In genomic region chrX:152923599-152923998, GRCh38 we compare ENCODE assay signal across 17 cellular contexts. TPM values are rescaled to one million over a fixed set of nuclear protein-coding genes. Genes with fewer than 3 reads are reported as not detected.
A peak's percentile ranks its signal among the peaks of the same experiment; 100 is the strongest.
DNase-seq lines count a peak whose midpoint lies in the region; ATAC-seq and TF ChIP-seq lines count a peak whose summit lies in the region.
"Had no signal": no experiment of that assay in that cellular context is flagged by ENCODE, and none has a peak within 500 bp of the region (broad histone marks: within the 10 kb centered on the region; RNA-seq: fewer than 3 reads in every experiment).

No MANE protein-coding gene starts in this region.

- H3K36me3 ChIP-seq in CD8-positive, alpha-beta T cell (ENCODE audit: insufficient read depth, low read length), result no peaks in the 10 kb centered on the region
- H3K36me3 ChIP-seq in hepatocyte (replicated peaks; ENCODE audit: insufficient read depth, low read depth), result no peaks in the 10 kb centered on the region

- H3K9me3 ChIP-seq in CD8-positive, alpha-beta T cell (ENCODE audit: low read length), result no peaks in the 10 kb centered on the region
- no peaks in the 10 kb centered on the region for H3K9me3 ChIP-seq in hepatocyte (ENCODE audit: low read depth)

- H3K27ac Mint-ChIP-seq in activated CD4-positive, alpha-beta T cell treated with anti-CD3 and anti-CD28 coated beads, Interleukin-2, amount 10 ng/mL, durations not matched to agents 7 days and 5 days, result peak overlapping the region; percentile 22
- H3K27ac Mint-ChIP-seq in activated CD4-positive, alpha-beta T cell treated with anti-CD3 and anti-CD28 coated beads for 36 hours, result no peak overlapping the region
- no peak overlapping the region for H3K27ac Mint-ChIP-seq in CD8-positive, alpha-beta T cell
- peak overlapping the region in 4 of 10 donors; percentile 18 to 53 (median 30) for H3K27ac Mint-ChIP-seq in naive thymus-derived CD8-positive, alpha-beta T cell
- H3K27ac Mint-ChIP-seq: CD4-positive, alpha-beta T cell; H9; IgD-negative memory B cell had no signal

- ATAC-seq in activated CD4-positive, alpha-beta T cell treated with anti-CD3 and anti-CD28 coated beads for 36 hours, result no peak
- peak; percentile 32 for ATAC-seq in CD8-positive, alpha-beta T cell
- ATAC-seq in naive thymus-derived CD8-positive, alpha-beta T cell, result peak; percentile 59 to 70
- ATAC-seq: GM12878, HepG2 had no signal

- H3K4me3 Mint-ChIP-seq in activated CD4-positive, alpha-beta T cell treated with anti-CD3 and anti-CD28 coated beads, Interleukin-2, amount 10 ng/mL, durations not matched to agents 7 days and 5 days, result no peak overlapping the region
- no peak overlapping the region for H3K4me3 Mint-ChIP-seq in activated CD4-positive, alpha-beta T cell treated with anti-CD3 and anti-CD28 coated beads for 36 hours
- no peak overlapping the region for H3K4me3 Mint-ChIP-seq in CD8-positive, alpha-beta T cell
- H3K4me3 Mint-ChIP-seq in naive thymus-derived CD8-positive, alpha-beta T cell, result peak overlapping the region in 5 of 10 donors; percentile 13 to 49 (median 34)
- H3K4me3 Mint-ChIP-seq: CD4-positive, alpha-beta T cell; H9; IgD-negative memory B cell had no signal

- intact Hi-C loops in activated CD4-positive, alpha-beta T cell treated with anti-CD3 and anti-CD28 coated beads for 36 hours (cut with DNase I, micrococcal nuclease), result loop anchor here in 1 of 2 experiments (10.0 kb wide), 1 partner anchor 289 kb away; the partner anchor contains the start of gene GABRQ
- intact Hi-C loops in CD8-positive, alpha-beta T cell (cut with DNase I, micrococcal nuclease), result loop anchor here in 1 of 2 experiments (10.0 kb wide), 1 partner anchor 1169 kb away; no protein-coding TSS in a partner anchor

- no peak overlapping the region for H3K4me3 ChIP-seq in CD8-positive, alpha-beta T cell (ENCODE audit: low read depth, low read length)
- H3K4me3 ChIP-seq in Jurkat, Clone E6-1 (ENCODE audit: low read length), result no peak overlapping the region
- H3K4me3 ChIP-seq in hepatocyte, result no peak overlapping the region
- H3K4me3 ChIP-seq: GM12878 had no signal

- H3K27me3 ChIP-seq in CD8-positive, alpha-beta T cell (ENCODE audit: insufficient read depth, low read length), result no peaks in the 10 kb centered on the region
- H3K27me3 ChIP-seq in hepatocyte, result no peaks in the 10 kb centered on the region

- CTCF ChIA-PET in activated CD4-positive, alpha-beta T cell treated with anti-CD3 and anti-CD28 coated beads, Interleukin-2, amount 10 ng/mL, durations not matched to agents 7 days and 5 days (lab: Charles Lee), result interaction anchor here (0.6 to 2.8 kb wide), 3 partner anchors 9 to 18 kb away, joined by 3 to 10 read pairs (median 3); no protein-coding TSS in a partner anchor
- CTCF ChIA-PET in activated CD4-positive, alpha-beta T cell treated with anti-CD3 and anti-CD28 coated beads for 36 hours (lab: Charles Lee), result interaction anchor here (0.6 to 0.9 kb wide), 3 partner anchors 11 to 476 kb away, joined by 3 read pairs; no protein-coding TSS in a partner anchor
- CTCF ChIA-PET in CD8-positive, alpha-beta T cell (lab: Charles Lee), result interaction anchor here (1.0 to 1.2 kb wide), 2 partner anchors 10 to 18 kb away, joined by 3 to 4 read pairs; no protein-coding TSS in a partner anchor

- H4K20me1 ChIP-seq in hepatocyte (ENCODE audit: insufficient read depth, poor library complexity, severe bottlenecking), result no peaks in the 10 kb centered on the region

- H3K27ac ChIP-seq in CD8-positive, alpha-beta T cell (ENCODE audit: low read depth, low read length), result no peak overlapping the region
- no peak overlapping the region for H3K27ac ChIP-seq in hepatocyte
- H3K27ac ChIP-seq: C4-2B had no signal

- no peaks in the 10 kb centered on the region for H3K9me3 Mint-ChIP-seq in activated CD4-positive, alpha-beta T cell treated with anti-CD3 and anti-CD28 coated beads, Interleukin-2, amount 10 ng/mL, durations not matched to agents 7 days and 5 days
- H3K9me3 Mint-ChIP-seq in activated CD4-positive, alpha-beta T cell treated with anti-CD3 and anti-CD28 coated beads for 36 hours (ENCODE audit: low read depth), result no peaks in the 10 kb centered on the region
- H3K9me3 Mint-ChIP-seq in CD8-positive, alpha-beta T cell, result no peaks in the 10 kb centered on the region
- no peaks in the 10 kb centered on the region for H3K9me3 Mint-ChIP-seq in naive thymus-derived CD8-positive, alpha-beta T cell
- H3K9me3 Mint-ChIP-seq: CD4-positive, alpha-beta T cell; IgD-negative memory B cell had no signal

- H3K36me3 Mint-ChIP-seq in activated CD4-positive, alpha-beta T cell treated with anti-CD3 and anti-CD28 coated beads, Interleukin-2, amount 10 ng/mL, durations not matched to agents 7 days and 5 days (ENCODE audit: low read depth), result no peaks in the 10 kb centered on the region
- no peaks in the 10 kb centered on the region for H3K36me3 Mint-ChIP-seq in activated CD4-positive, alpha-beta T cell treated with anti-CD3 and anti-CD28 coated beads for 36 hours (ENCODE audit: low read depth)
- no peaks in the 10 kb centered on the region for H3K36me3 Mint-ChIP-seq in CD8-positive, alpha-beta T cell
- H3K36me3 Mint-ChIP-seq in naive thymus-derived CD8-positive, alpha-beta T cell, result no peaks in the 10 kb centered on the region
- H3K36me3 Mint-ChIP-seq: IgD-negative memory B cell had no signal

- no peak overlapping the region for H3K4me2 ChIP-seq in hepatocyte

- no peaks in the 10 kb centered on the region for H3K9me2 ChIP-seq in hepatocyte (replicated peaks; ENCODE audit: insufficient read depth)

- no peaks in the 10 kb centered on the region for H3K79me2 ChIP-seq in hepatocyte

- H3K27me3 Mint-ChIP-seq in activated CD4-positive, alpha-beta T cell treated with anti-CD3 and anti-CD28 coated beads, Interleukin-2, amount 10 ng/mL, durations not matched to agents 7 days and 5 days, result no peaks in the 10 kb centered on the region
- H3K27me3 Mint-ChIP-seq in activated CD4-positive, alpha-beta T cell treated with anti-CD3 and anti-CD28 coated beads for 36 hours, result no peaks in the 10 kb centered on the region
- H3K27me3 Mint-ChIP-seq in CD8-positive, alpha-beta T cell (ENCODE audit: low read depth), result no peaks in the 10 kb centered on the region
- H3K27me3 Mint-ChIP-seq in naive thymus-derived CD8-positive, alpha-beta T cell, result no peaks in the 10 kb centered on the region
- H3K27me3 Mint-ChIP-seq: CD4-positive, alpha-beta T cell had no signal

- WGBS in hepatocyte (ENCODE audit: low lambda C conversion rate, missing lambda C conversion rate), result 92% methylated on average over 10 of the region's 10 CpGs

- TF ChIP-seq CTCF in CD8-positive, alpha-beta T cell (IDR thresholded peaks at IDR 0.05), result no peak
- no peak for TF ChIP-seq CTCF in hepatocyte (IDR thresholded peaks at IDR 0.05; ENCODE audit: poor library complexity)

- no peak for DNase-seq in activated CD4-positive, alpha-beta T cell treated with anti-CD3 and anti-CD28 coated beads, Interleukin-2, amount 10 ng/mL, durations not matched to agents 7 days and 5 days
- DNase-seq in activated CD4-positive, alpha-beta T cell treated with anti-CD3 and anti-CD28 coated beads for 36 hours, result no peak
- no peak for DNase-seq in CD8-positive, alpha-beta T cell
- DNase-seq in Jurkat, Clone E6-1 (ENCODE audit: low read depth, low spot score), result peak; percentile 65
- DNase-seq in naive thymus-derived CD8-positive, alpha-beta T cell, result peak in 2 of 10 donors; percentile 22 to 24
- DNase-seq in hepatocyte (ENCODE audit: low spot score) (no peak), NCI-H2227 (lab: John Stamatoyannopoulos, UW; ENCODE audit: unreplicated experiment) (no peak)
- DNase-seq: AML-193; CD4-positive, alpha-beta T cell; DMS153; DMS79; H9 had no signal

- POLR2A ChIA-PET in activated CD4-positive, alpha-beta T cell treated with anti-CD3 and anti-CD28 coated beads, Interleukin-2, amount 10 ng/mL, durations not matched to agents 7 days and 5 days (lab: Charles Lee), result no interaction called here
- POLR2A ChIA-PET in activated CD4-positive, alpha-beta T cell treated with anti-CD3 and anti-CD28 coated beads for 36 hours (lab: Charles Lee), result no interaction called here
- POLR2A ChIA-PET in CD8-positive, alpha-beta T cell (lab: Charles Lee), result no interaction called here
- POLR2A ChIA-PET in naive thymus-derived CD8-positive, alpha-beta T cell (lab: Charles Lee), result no interaction called here

- H2AFZ ChIP-seq in hepatocyte, result no peak overlapping the region

- peaks cover 5% of the 10 kb centered on the region for H3K4me1 Mint-ChIP-seq in activated CD4-positive, alpha-beta T cell treated with anti-CD3 and anti-CD28 coated beads, Interleukin-2, amount 10 ng/mL, durations not matched to agents 7 days and 5 days
- peaks cover 9% of the 10 kb centered on the region for H3K4me1 Mint-ChIP-seq in activated CD4-positive, alpha-beta T cell treated with anti-CD3 and anti-CD28 coated beads for 36 hours
- peaks cover 25% of the 10 kb centered on the region for H3K4me1 Mint-ChIP-seq in CD8-positive, alpha-beta T cell (ENCODE audit: low read depth)
- H3K4me1 Mint-ChIP-seq in naive thymus-derived CD8-positive, alpha-beta T cell, result peaks cover 14 to 32% (median 25%) of the 10 kb centered on the region in 4 donors

- peaks cover 16% of the 10 kb centered on the region for H3K4me1 ChIP-seq in CD8-positive, alpha-beta T cell (ENCODE audit: insufficient read depth, low read length)
- H3K4me1 ChIP-seq in hepatocyte (ENCODE audit: insufficient read depth), result no peaks in the 10 kb centered on the region

RNA-seq across cellular contexts. Expression of gene ZNF185, which starts 25.7 kb away (rescaled TPM):
- 1 to 10 TPM; 1.0 to 1.6 TPM for total RNA-seq in activated CD4-positive, alpha-beta T cell treated with anti-CD3 and anti-CD28 coated beads, Interleukin-2, amount 10 ng/mL, durations not matched to agents 7 days and 5 days
- total RNA-seq in activated CD4-positive, alpha-beta T cell treated with anti-CD3 and anti-CD28 coated beads for 36 hours, result 1 to 10 TPM; 2.0 to 2.1 TPM
- total RNA-seq in CD8-positive, alpha-beta T cell, result 1 to 10 TPM in 1 of 2 experiments, under 1 TPM in 1; 0.95 to 1.4 TPM
- 2.2 TPM for polyA plus RNA-seq in Jurkat, Clone E6-1 (2012; ENCODE audit: insufficient read depth, insufficient read length)
- 1 to 10 TPM; 2.6 to 2.7 TPM for total RNA-seq in naive thymus-derived CD8-positive, alpha-beta T cell
- 1 to 10 TPM; 1.8 to 2.8 (median 2.6) TPM for polyA plus RNA-seq in naive thymus-derived CD8-positive, alpha-beta T cell
- total RNA-seq in hepatocyte, result 10.6 and 10.8 TPM in 2 replicates
- polyA plus RNA-seq in hepatocyte, result 18.1 and 18.3 TPM in 2 replicates
- total RNA-seq: G401 had no signal
